Comparison of ENCODE assay signal across 17 cellular contexts in genomic region chr10:88705951-88706350, GRCh38. TPM values are rescaled to one million over a fixed set of nuclear protein-coding genes. Genes with fewer than 3 reads are reported as not detected.
"Had no signal": no experiment of that assay in that cellular context is flagged by ENCODE, and none has a peak within 500 bp of the region (broad histone marks: within the 10 kb centered on the region; RNA-seq: fewer than 3 reads in every experiment).

A gene with protein sequence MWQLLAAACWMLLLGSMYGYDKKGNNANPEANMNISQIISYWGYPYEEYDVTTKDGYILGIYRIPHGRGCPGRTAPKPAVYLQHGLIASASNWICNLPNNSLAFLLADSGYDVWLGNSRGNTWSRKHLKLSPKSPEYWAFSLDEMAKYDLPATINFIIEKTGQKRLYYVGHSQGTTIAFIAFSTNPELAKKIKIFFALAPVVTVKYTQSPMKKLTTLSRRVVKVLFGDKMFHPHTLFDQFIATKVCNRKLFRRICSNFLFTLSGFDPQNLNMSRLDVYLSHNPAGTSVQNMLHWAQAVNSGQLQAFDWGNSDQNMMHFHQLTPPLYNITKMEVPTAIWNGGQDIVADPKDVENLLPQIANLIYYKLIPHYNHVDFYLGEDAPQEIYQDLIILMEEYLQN (plus strand): TSS chr10:88706249. CDS start chr10:88724544, 18,295 bp downstream.

- H3K27me3 ChIP-seq: body of pancreas, gastroesophageal sphincter, heart right ventricle, ovary, sigmoid colon, tibial artery had no signal

- ATAC-seq: body of pancreas; gastroesophageal sphincter; heart right ventricle; left cardiac atrium; naive thymus-derived CD4-positive, alpha-beta T cell; stimulated activated effector memory CD8-positive, alpha-beta T cell treated with anti-CD3 and anti-CD28 coated beads, Interleukin-12 subunit alpha, Interleukin-12 subunit beta, amount 100 ng/mL, for 72 hours had no signal

- DNase-seq: activated CD4-positive, alpha-beta T cell treated with anti-CD3 and anti-CD28 coated beads, Interleukin-2, amount 50 U/mL, for 48 hours; activated naive CD4-positive, alpha-beta T cell treated with anti-CD3 and anti-CD28 coated beads, Interleukin-2, amount 10 ng/mL, durations not matched to agents 7 days and 5 days; amniotic stem cell; body of pancreas; heart right ventricle; left cardiac atrium; naive thymus-derived CD4-positive, alpha-beta T cell; ovary; sigmoid colon; tibial artery had no signal

- H3K27me3 Mint-ChIP-seq: central memory CD8-positive, alpha-beta T cell had no signal

- H3K27ac ChIP-seq: body of pancreas, coronary artery, gastroesophageal sphincter, heart right ventricle, ovary, sigmoid colon, SK-N-MC, tibial artery had no signal

- H3K4me1 Mint-ChIP-seq: activated naive CD4-positive, alpha-beta T cell treated with anti-CD3 and anti-CD28 coated beads, Interleukin-2, amount 10 ng/mL, durations not matched to agents 7 days and 5 days; central memory CD8-positive, alpha-beta T cell had no signal

- H3K4me1 ChIP-seq: gastroesophageal sphincter, sigmoid colon, tibial artery had no signal

- H3K9me3 Mint-ChIP-seq: activated naive CD4-positive, alpha-beta T cell treated with anti-CD3 and anti-CD28 coated beads, Interleukin-2, amount 10 ng/mL, durations not matched to agents 7 days and 5 days; central memory CD8-positive, alpha-beta T cell; naive thymus-derived CD4-positive, alpha-beta T cell; stimulated activated effector memory CD8-positive, alpha-beta T cell treated with anti-CD3 and anti-CD28 coated beads, Interleukin-12 subunit alpha, Interleukin-12 subunit beta, amount 100 ng/mL, for 72 hours had no signal

- H3K9me3 ChIP-seq: body of pancreas, gastroesophageal sphincter, heart right ventricle, ovary, sigmoid colon, tibial artery had no signal

- H3K36me3 Mint-ChIP-seq: activated naive CD4-positive, alpha-beta T cell treated with anti-CD3 and anti-CD28 coated beads, Interleukin-2, amount 10 ng/mL, durations not matched to agents 7 days and 5 days; naive thymus-derived CD4-positive, alpha-beta T cell; stimulated activated effector memory CD8-positive, alpha-beta T cell treated with anti-CD3 and anti-CD28 coated beads, Interleukin-12 subunit alpha, Interleukin-12 subunit beta, amount 100 ng/mL, for 72 hours had no signal

- H3K4me3 ChIP-seq: body of pancreas, coronary artery, gastroesophageal sphincter, heart right ventricle, ovary, sigmoid colon, SK-N-MC, tibial artery had no signal

- H3K4me3 Mint-ChIP-seq: activated naive CD4-positive, alpha-beta T cell treated with anti-CD3 and anti-CD28 coated beads, Interleukin-2, amount 10 ng/mL, durations not matched to agents 7 days and 5 days; central memory CD8-positive, alpha-beta T cell; naive thymus-derived CD4-positive, alpha-beta T cell; stimulated activated effector memory CD8-positive, alpha-beta T cell treated with anti-CD3 and anti-CD28 coated beads, Interleukin-12 subunit alpha, Interleukin-12 subunit beta, amount 100 ng/mL, for 72 hours had no signal

- H3K36me3 ChIP-seq: gastroesophageal sphincter, heart right ventricle, ovary, sigmoid colon, tibial artery had no signal

RNA-seq across cellular contexts. Expression of the gene that starts here (rescaled TPM):
- total RNA-seq: body of pancreas; gastroesophageal sphincter; heart right ventricle; left cardiac atrium; lung microvascular endothelial cell; mononuclear cell; naive thymus-derived CD4-positive, alpha-beta T cell; ovary; sigmoid colon had no signal
- polyA plus RNA-seq: heart right ventricle; naive thymus-derived CD4-positive, alpha-beta T cell; ovary; sigmoid colon had no signal
